ENCODE assay signal across 8 cellular contexts in genomic region chr1:98051065-98051675, GRCh38.
DNase-seq lines count a peak whose midpoint lies in the region; ATAC-seq, FAIRE-seq and TF ChIP-seq lines count a peak whose summit lies in the region.

No MANE protein-coding gene starts in this region.

- TF ChIP-seq RAD21 in H1 (IDR thresholded peaks at IDR 0.05 in 1 of 2, conservative IDR thresholded peaks at IDR 0.05 in 1 of 2; ENCODE audit: low read depth in 2 of 2, low read length in 2 of 2), result peak; percentile 92 to 93

- H2BK120ac ChIP-seq in H1 (replicated peaks; ENCODE audit: low read depth, low read length), result no peak overlapping the region

- TF ChIP-seq POLR2A in H1 (IDR thresholded peaks at IDR 0.05; ENCODE audit: control extremely low read depth in 1 of 2, low read depth in 2 of 2, low read length in 2 of 2), result no peak

- peak; percentile 54 for DNase-seq in AG08396 (ENCODE audit: low spot score)
- DNase-seq in GM18507 (ENCODE audit: extremely low spot score, insufficient read length, low read depth), result no peak
- DNase-seq in NCI-H69 (lab: John Stamatoyannopoulos, UW), result peak; percentile 73
- peak; percentile 82 for DNase-seq in activated CD4-positive, alpha-beta memory T cell treated with anti-CD3 and anti-CD28 coated beads for 36 hours
- peak in 1 of 2 experiments; percentile 81 for DNase-seq in H1 (ENCODE audit: low read depth in 1 of 2, low spot score in 2 of 2)
- peak; percentile 77 for DNase-seq in middle frontal gyrus (ENCODE audit: extremely low spot score, low spot score)
- peak; percentile 53 to 72 for DNase-seq in stimulated activated naive CD8-positive, alpha-beta T cell treated with anti-CD3 and anti-CD28 coated beads, Interleukin-15, amount 100 ng/mL, for 72 hours

- no peak overlapping the region for H2BK20ac ChIP-seq in H1 (ENCODE audit: low read length)

- no peaks in the 10 kb centered on the region for H3K79me1 ChIP-seq in H1 (ENCODE audit: low read depth, low read length)

- WGBS in H1 (ENCODE audit: extremely low coverage in 1 of 2, insufficient coverage in 1 of 2, insufficient read length in 1 of 2, insufficient replicate concordance in 2 of 2, low coverage in 1 of 2, low lambda C conversion rate in 2 of 2, missing lambda C conversion rate in 1 of 2), 2 experiments, result 0% methylated on average over 1 of the region's 1 CpG; no CpG with 5 or more reads in 1 of the 2 experiments

- H3K27ac ChIP-seq in H1 (ENCODE audit: low read depth, low read length), result no peak overlapping the region

- no peak for TF ChIP-seq EP300 in H1 (IDR thresholded peaks at IDR 0.05; ENCODE audit: borderline replicate concordance in 1 of 2, low read depth in 2 of 2, low read length in 2 of 2)

- CTCF ChIA-PET in activated CD4-positive, alpha-beta memory T cell treated with anti-CD3 and anti-CD28 coated beads for 36 hours (lab: Charles Lee), result interaction anchor here (0.6 to 1.7 kb wide), 8 partner anchors 9 to 1087 kb away, joined by 3 to 7 read pairs (median 3); no protein-coding TSS in a partner anchor
- CTCF ChIA-PET in H1 (lab: Charles Lee; ENCODE audit: partially characterized antibody), result interaction anchor here (0.7 to 1.5 kb wide), 6 partner anchors 20 to 1512 kb away, joined by 3 to 6 read pairs (median 3); no protein-coding TSS in a partner anchor

- POLR2A ChIA-PET in activated CD4-positive, alpha-beta memory T cell treated with anti-CD3 and anti-CD28 coated beads for 36 hours (lab: Charles Lee), result no interaction called here
- POLR2A ChIA-PET in H1 (lab: Charles Lee; ENCODE audit: partially characterized antibody), result no interaction called here

- peaks cover 19 to 53% (median 40%) of the 10 kb centered on the region in 4 experiments for H3K27me3 ChIP-seq in H1 (replicated peaks in 1 of 4; ENCODE audit: control insufficient read depth in 3 of 4, extremely low read depth in 1 of 4, insufficient read depth in 3 of 4, low read length in 3 of 4)

- peaks cover 16% of the 10 kb centered on the region; the same call in 1 of the 2 replicates for H3K23me2 ChIP-seq in H1 (ENCODE audit: low read depth, low read length)

- peak; percentile 39 for ATAC-seq in HG03354 (IDR thresholded peaks at IDR 0.05; ENCODE audit: poor library complexity, severe bottlenecking, unreplicated experiment)
- ATAC-seq in stimulated activated naive CD8-positive, alpha-beta T cell treated with anti-CD3 and anti-CD28 coated beads, Interleukin-15, amount 100 ng/mL, for 72 hours, result no peak

- H3K4me3 ChIP-seq in H1 (ENCODE audit: extremely low read depth in 1 of 4, insufficient read depth in 2 of 4, low read depth in 3 of 4, low read length in 4 of 4), result no peak overlapping the region

- no peak overlapping the region for H3K27ac Mint-ChIP-seq in activated CD4-positive, alpha-beta memory T cell treated with anti-CD3 and anti-CD28 coated beads for 36 hours
- H3K27ac Mint-ChIP-seq in stimulated activated naive CD8-positive, alpha-beta T cell treated with anti-CD3 and anti-CD28 coated beads, Interleukin-15, amount 100 ng/mL, for 72 hours, result no peak overlapping the region

- no peak overlapping the region for H2BK12ac ChIP-seq in H1 (ENCODE audit: low read depth, low read length)

- intact Hi-C loops in activated CD4-positive, alpha-beta memory T cell treated with anti-CD3 and anti-CD28 coated beads for 36 hours (cut with micrococcal nuclease), result loop anchor here (1.0 to 5.0 kb wide), 6 partner anchors 234 to 1085 kb away; no protein-coding TSS in a partner anchor

- H3K27me3 Mint-ChIP-seq in activated CD4-positive, alpha-beta memory T cell treated with anti-CD3 and anti-CD28 coated beads for 36 hours, result peaks cover 67% of the 10 kb centered on the region
- H3K27me3 Mint-ChIP-seq in stimulated activated naive CD8-positive, alpha-beta T cell treated with anti-CD3 and anti-CD28 coated beads, Interleukin-15, amount 100 ng/mL, for 72 hours, result peaks cover 93% of the 10 kb centered on the region

- no peaks in the 10 kb centered on the region for H3K36me3 ChIP-seq in H1 (ENCODE audit: control insufficient read depth in 2 of 4, insufficient read depth in 4 of 4, low read length in 3 of 4)

- no peak overlapping the region for H3K4me2 ChIP-seq in H1 (ENCODE audit: insufficient read depth in 1 of 2, low read depth in 2 of 2, low read length in 2 of 2)

- H3K36me3 Mint-ChIP-seq in activated CD4-positive, alpha-beta memory T cell treated with anti-CD3 and anti-CD28 coated beads for 36 hours, result no peaks in the 10 kb centered on the region

- no peak overlapping the region for H3K56ac ChIP-seq in H1 (replicated peaks; ENCODE audit: insufficient read length, low read depth, low read length)

- H2AFZ ChIP-seq in H1 (ENCODE audit: low read length), result no peak overlapping the region

- H4K5ac ChIP-seq in H1 (ENCODE audit: insufficient read length, low read depth, low read length), result no peak overlapping the region

- H3K4me3 Mint-ChIP-seq in activated CD4-positive, alpha-beta memory T cell treated with anti-CD3 and anti-CD28 coated beads for 36 hours, result no peak overlapping the region
- no peak overlapping the region for H3K4me3 Mint-ChIP-seq in stimulated activated naive CD8-positive, alpha-beta T cell treated with anti-CD3 and anti-CD28 coated beads, Interleukin-15, amount 100 ng/mL, for 72 hours

- no peaks in the 10 kb centered on the region for H3K9me3 Mint-ChIP-seq in activated CD4-positive, alpha-beta memory T cell treated with anti-CD3 and anti-CD28 coated beads for 36 hours
- H3K9me3 Mint-ChIP-seq in stimulated activated naive CD8-positive, alpha-beta T cell treated with anti-CD3 and anti-CD28 coated beads, Interleukin-15, amount 100 ng/mL, for 72 hours, result no peaks in the 10 kb centered on the region

- no peaks in the 10 kb centered on the region for H3K9me3 ChIP-seq in H1 (ENCODE audit: insufficient read depth in 2 of 2, low read depth in 1 of 2, low read length in 1 of 2)

- H2BK5ac ChIP-seq in H1 (ENCODE audit: low read depth, low read length), result no peak overlapping the region

- no peak overlapping the region for H3K18ac ChIP-seq in H1 (ENCODE audit: extremely low read depth, low read length)

- no peak overlapping the region for H3K9ac ChIP-seq in H1 (replicated peaks in 1 of 4; ENCODE audit: extremely low read depth in 1 of 4, low read depth in 3 of 4, low read length in 3 of 4)

- H4K8ac ChIP-seq in H1 (ENCODE audit: extremely low read depth, insufficient read depth, low read length), result no peak overlapping the region

- H3K14ac ChIP-seq in H1 (ENCODE audit: insufficient read length), result no peak overlapping the region

- H3K79me2 ChIP-seq in H1 (ENCODE audit: control insufficient read depth in 1 of 2, insufficient read depth in 2 of 2, low read length in 2 of 2), result no peaks in the 10 kb centered on the region

- peaks cover 28% of the 10 kb centered on the region for H3K4me1 Mint-ChIP-seq in activated CD4-positive, alpha-beta memory T cell treated with anti-CD3 and anti-CD28 coated beads for 36 hours (ENCODE audit: low read depth)
- peaks cover 40% of the 10 kb centered on the region for H3K4me1 Mint-ChIP-seq in stimulated activated naive CD8-positive, alpha-beta T cell treated with anti-CD3 and anti-CD28 coated beads, Interleukin-15, amount 100 ng/mL, for 72 hours

- H3K23ac ChIP-seq in H1 (ENCODE audit: insufficient read length), result no peak overlapping the region

- no peak overlapping the region for H2BK15ac ChIP-seq in H1 (ENCODE audit: low read length)

- H3K4ac ChIP-seq in H1 (replicated peaks; ENCODE audit: insufficient read length, low read depth, low read length), result no peak overlapping the region

- TF ChIP-seq CTCF in H1 (IDR thresholded peaks at IDR 0.05; ENCODE audit: control extremely low read depth in 1 of 3, insufficient read depth in 1 of 3, low read depth in 1 of 3, low read length in 3 of 3), result peak; percentile 39 to 83 (median 77)

- no peak overlapping the region for H4K91ac ChIP-seq in H1 (replicated peaks; ENCODE audit: insufficient read length, low read length)

- H2AK5ac ChIP-seq in H1 (ENCODE audit: low read depth, low read length), result no peak overlapping the region

- FAIRE-seq in GM18507 (lab: Jason Lieb, UNC) (peak; percentile 80), H1 (lab: Jason Lieb, UNC) (peak; percentile 84)

- H4K20me1 ChIP-seq in H1 (replicated peaks in 1 of 2; ENCODE audit: control insufficient read depth in 1 of 2, insufficient read depth in 2 of 2, low read length in 2 of 2), result peaks cover 3 to 5% of the 10 kb centered on the region in 2 experiments

- H3K4me1 ChIP-seq in H1 (replicated peaks in 1 of 4; ENCODE audit: control insufficient read depth in 3 of 4, insufficient read depth in 4 of 4, low read length in 3 of 4), result peaks cover 0 to 7% (median 4%) of the 10 kb centered on the region in 4 experiments; a peak in 5 of 7 replicates

TF ChIP-seq in H1, 55 proteins besides CTCF, POLR2A, EP300 and RAD21:
- TF ChIP-seq TEAD4 (IDR thresholded peaks at IDR 0.05; ENCODE audit: low read depth, low read length), result peak; percentile 66
- TF ChIP-seq TAF1 (IDR thresholded peaks at IDR 0.05; ENCODE audit: low read depth, low read length), result no peak
